Comparison of ENCODE assay signal across 8 cellular contexts in genomic region chr5:177455036-177455660, GRCh38. TPM values are rescaled to one million over a fixed set of nuclear protein-coding genes. Genes with fewer than 3 reads are reported as not detected.
DNase-seq lines count a peak whose midpoint lies in the region; ATAC-seq and TF ChIP-seq lines count a peak whose summit lies in the region.

No MANE protein-coding gene starts in this region.

- H3K4me1 Mint-ChIP-seq in natural killer cell treated with Interleukin-12 subunit alpha and Interleukin-12 subunit beta and Interleukin-15 and Interleukin-18, amount 100 ng/mL, for 72 hours (ENCODE audit: low read depth in 2 of 2), result peaks cover 10 to 16% of the 10 kb centered on the region in 2 donors

- DNase-seq in D341Med (ENCODE audit: low spot score) (peak; percentile 85), HPDE6-E6E7 (ENCODE audit: extremely low spot score) (peak; percentile 73), esophagus squamous epithelium (lab: John Stamatoyannopoulos, UW) (no peak)
- DNase-seq in activated T-cell treated with anti-CD3 and anti-CD28 coated beads, Interleukin-2, amount 50 U/mL, for 1 hour, result peak; percentile 96
- DNase-seq in natural killer cell treated with Interleukin-12 subunit alpha and Interleukin-12 subunit beta and Interleukin-15 and Interleukin-18, amount 100 ng/mL, for 72 hours (ENCODE audit: low spot score), result peak; percentile 91
- DNase-seq in stimulated activated naive CD8-positive, alpha-beta T cell treated with anti-CD3 and anti-CD28 coated beads, Interleukin-15, Interleukin-2, amounts not matched to agents 100 U/mL and 50 U/mL, for 24 hours, result peak; percentile 96

- TF ChIP-seq CTCF in OCI-LY3 (IDR thresholded peaks at IDR 0.05; ENCODE audit: low read depth, low read length) (peak; percentile 77), esophagus squamous epithelium (IDR thresholded peaks at IDR 0.05) (peak; percentile 66 to 89 (median 74))

- H3K79me2 ChIP-seq in OCI-LY3 (ENCODE audit: low read length), result no peaks in the 10 kb centered on the region

- H3K36me3 Mint-ChIP-seq in natural killer cell treated with Interleukin-12 subunit alpha and Interleukin-12 subunit beta and Interleukin-15 and Interleukin-18, amount 100 ng/mL, for 72 hours, result no peaks in the 10 kb centered on the region

- no CpG with 5 or more reads among the region's 80 CpGs for WGBS in esophagus squamous epithelium, 2 donors

- H3K4me2 ChIP-seq in OCI-LY3 (ENCODE audit: low read length), result peak overlapping the region; percentile 77

- peak overlapping the region; percentile 59 for H3K9ac ChIP-seq in OCI-LY3 (ENCODE audit: low read length)

- H3K4me3 ChIP-seq in OCI-LY3 (ENCODE audit: low read length), result peak overlapping the region; percentile 78
- peak overlapping the region; percentile 43 to 76 (median 60) for H3K4me3 ChIP-seq in esophagus squamous epithelium

- H3K27ac Mint-ChIP-seq in natural killer cell treated with Interleukin-12 subunit alpha and Interleukin-12 subunit beta and Interleukin-15 and Interleukin-18, amount 100 ng/mL, for 72 hours, result no peak overlapping the region

- H3K27ac ChIP-seq in OCI-LY3 (ENCODE audit: low read length) (peak overlapping the region; percentile 64), esophagus squamous epithelium (peak overlapping the region; percentile 68 to 91 (median 80))

- peak overlapping the region; percentile 37 for H2AFZ ChIP-seq in OCI-LY3 (ENCODE audit: low read depth, low read length)

- no peak for TF ChIP-seq POLR2A in esophagus squamous epithelium (IDR thresholded peaks at IDR 0.05)

- H3K27me3 ChIP-seq in OCI-LY3 (ENCODE audit: low read depth, low read length) (no peaks in the 10 kb centered on the region), esophagus squamous epithelium (peaks cover 0 to 25% (median 0%) of the 10 kb centered on the region in 4 donors)

- H3K4me1 ChIP-seq in OCI-LY3 (ENCODE audit: low read length) (peaks cover 14% of the 10 kb centered on the region), esophagus squamous epithelium (peaks cover 30 to 65% (median 39%) of the 10 kb centered on the region in 3 donors)

- H3K9me3 ChIP-seq in OCI-LY3 (ENCODE audit: insufficient read depth, low read length) (no peaks in the 10 kb centered on the region), esophagus squamous epithelium (no peaks in the 10 kb centered on the region)

- H3K27me3 Mint-ChIP-seq in natural killer cell treated with Interleukin-12 subunit alpha and Interleukin-12 subunit beta and Interleukin-15 and Interleukin-18, amount 100 ng/mL, for 72 hours, result peaks cover 0 to 3% of the 10 kb centered on the region in 2 donors

- intact Hi-C loops in esophagus squamous epithelium (cut with DNase I), result loop anchor here (10.0 kb wide), 1 partner anchor 140 kb away; the partner anchor contains the start of gene MXD3

- peak overlapping the region; percentile 73 for H3K4me3 Mint-ChIP-seq in natural killer cell treated with Interleukin-12 subunit alpha and Interleukin-12 subunit beta and Interleukin-15 and Interleukin-18, amount 100 ng/mL, for 72 hours

- peaks cover 23% of the 10 kb centered on the region for H4K20me1 ChIP-seq in OCI-LY3 (ENCODE audit: insufficient read depth, low read length)

- no peaks in the 10 kb centered on the region for H3K9me3 Mint-ChIP-seq in natural killer cell treated with Interleukin-12 subunit alpha and Interleukin-12 subunit beta and Interleukin-15 and Interleukin-18, amount 100 ng/mL, for 72 hours

- ATAC-seq in GM19467 (IDR thresholded peaks at IDR 0.05; ENCODE audit: unreplicated experiment), result peak; percentile 47
- ATAC-seq in natural killer cell treated with Interleukin-12 subunit alpha and Interleukin-12 subunit beta and Interleukin-15 and Interleukin-18, amount 100 ng/mL, for 72 hours, result peak; percentile 72 to 79
- ATAC-seq in stimulated activated naive CD8-positive, alpha-beta T cell treated with anti-CD3 and anti-CD28 coated beads, Interleukin-15, Interleukin-2, amounts not matched to agents 100 U/mL and 50 U/mL, for 24 hours, result peak; percentile 62

- H3K36me3 ChIP-seq in OCI-LY3 (replicated peaks; ENCODE audit: low read depth, low read length) (no peaks in the 10 kb centered on the region), esophagus squamous epithelium (peaks cover 0 to 24% (median 5%) of the 10 kb centered on the region in 3 donors)

RNA-seq across cellular contexts. Expression of gene PRR7, which starts 8.5 kb away (rescaled TPM):
- 1 to 10 TPM; 5.0 to 7.7 (median 6.4) TPM for total RNA-seq in esophagus squamous epithelium
- 1 to 10 TPM in 1 of 2 donors, under 1 TPM in 1; 0.83 to 2.6 TPM for total RNA-seq in natural killer cell treated with Interleukin-12 subunit alpha and Interleukin-12 subunit beta and Interleukin-15 and Interleukin-18, amount 100 ng/mL, for 72 hours

RNA-seq across cellular contexts. Expression of gene DBN1, which starts 18.3 kb away (rescaled TPM):
- total RNA-seq in esophagus squamous epithelium, result 10 to 100 TPM; 11.9 to 51.1 (median 27.2) TPM
- total RNA-seq in natural killer cell treated with Interleukin-12 subunit alpha and Interleukin-12 subunit beta and Interleukin-15 and Interleukin-18, amount 100 ng/mL, for 72 hours, result 10 to 100 TPM in 1 of 2 donors, 1 to 10 TPM in 1; 7.1 to 13.3 TPM

RNA-seq across cellular contexts. Expression of gene GRK6, which starts 28.7 kb away (rescaled TPM):
- total RNA-seq in esophagus squamous epithelium, result 10 to 100 TPM; 24.6 to 39.7 (median 29.5) TPM
- 100 to 1,000 TPM in 1 of 2 donors, 10 to 100 TPM in 1; 58.1 to 113 TPM for total RNA-seq in natural killer cell treated with Interleukin-12 subunit alpha and Interleukin-12 subunit beta and Interleukin-15 and Interleukin-18, amount 100 ng/mL, for 72 hours

RNA-seq across cellular contexts. Expression of gene PDLIM7, which starts 42.3 kb away (rescaled TPM):
- 10 to 100 TPM; 17.1 to 81.6 (median 33.6) TPM for total RNA-seq in esophagus squamous epithelium
- total RNA-seq in natural killer cell treated with Interleukin-12 subunit alpha and Interleukin-12 subunit beta and Interleukin-15 and Interleukin-18, amount 100 ng/mL, for 72 hours, result 10 to 100 TPM; 15.5 to 39.1 TPM

RNA-seq across cellular contexts. Expression of gene F12, which starts 45.8 kb away (rescaled TPM):
- 10 to 100 TPM; 10.7 to 25.4 (median 19.6) TPM for total RNA-seq in esophagus squamous epithelium
- under 1 TPM in 1 of 2 donors, not detected in 1; 0.45 TPM for total RNA-seq in natural killer cell treated with Interleukin-12 subunit alpha and Interleukin-12 subunit beta and Interleukin-15 and Interleukin-18, amount 100 ng/mL, for 72 hours
